In genomic region chr12:91053951-91054715, GRCh38 we compare ENCODE assay signal across 13 cellular contexts.
DNase-seq lines count a peak whose midpoint lies in the region; ATAC-seq and TF ChIP-seq lines count a peak whose summit lies in the region.
"Had no signal": no experiment of that assay in that cellular context is flagged by ENCODE, and none has a peak within 500 bp of the region (broad histone marks: within the 10 kb centered on the region; RNA-seq: fewer than 3 reads in every experiment).

No MANE protein-coding gene starts in this region.

- TF ChIP-seq CTCF in foreskin fibroblast (IDR thresholded peaks at IDR 0.05; ENCODE audit: low read depth, low read length), result no peak

- DNase-seq in NCI-H1417 (lab: John Stamatoyannopoulos, UW), result peak in 2 of 3 experiments; percentile 5 to 39
- no peak for DNase-seq in NCI-H1417 treated with DMSO at 0.1 percent for 48 hours (lab: John Stamatoyannopoulos, UW)
- peak; percentile 89 for DNase-seq in adipocyte (ENCODE audit: low read depth)
- DNase-seq in foreskin fibroblast, result peak; percentile 14 to 71
- peak; percentile 73 for DNase-seq in stromal cell of bone marrow (ENCODE audit: low read depth)
- no peak for DNase-seq in COLO829 (ENCODE audit: low spot score)
- no peak for DNase-seq in activated T-cell treated with anti-CD3 and anti-CD28 coated beads, Interleukin-2, amount 50 U/mL, for 1 hour
- DNase-seq: GF-D8, OCI-M1 had no signal

- no peaks in the 10 kb centered on the region for H3K9me3 ChIP-seq in adipocyte (ENCODE audit: control insufficient read depth, low read length)
- H3K9me3 ChIP-seq: A549, ascending aorta had no signal

- H3K27me3 ChIP-seq in adipocyte (replicated peaks; ENCODE audit: control insufficient read depth, insufficient read depth, low read length), result no peaks in the 10 kb centered on the region
- H3K27me3 ChIP-seq: ascending aorta had no signal

- no peaks in the 10 kb centered on the region for H3K36me3 ChIP-seq in adipocyte (ENCODE audit: control insufficient read depth, insufficient read depth, low read length, severe bottlenecking)
- H3K36me3 ChIP-seq: ascending aorta had no signal

- no peak overlapping the region for H3K4me3 ChIP-seq in adipocyte (ENCODE audit: low read length)
- H3K4me3 ChIP-seq in foreskin fibroblast (ENCODE audit: low read depth in 1 of 2, low read length in 2 of 2), result no peak overlapping the region
- H3K4me3 ChIP-seq: A549, ascending aorta, lung had no signal

- ATAC-seq in GM21367 (IDR thresholded peaks at IDR 0.05; ENCODE audit: unreplicated experiment), result no peak
- ATAC-seq: A549 had no signal

- H3K9ac ChIP-seq in adipocyte (ENCODE audit: low read length), result no peak overlapping the region

- peaks cover 12% of the 10 kb centered on the region for H3K4me1 ChIP-seq in adipocyte (ENCODE audit: control insufficient read depth, insufficient read depth, low read length)
- H3K4me1 ChIP-seq: A549, ascending aorta had no signal

Comparison
In these comparisons a context has a peak if more than half of its experiments do, and no peak if none do; other contexts are left out.
1. DNase-seq: peak in NCI-H1417 (2 of 3), adipocyte (single experiment), foreskin fibroblast (2 of 2) and stromal cell of bone marrow (single experiment); none in NCI-H1417 treated with DMSO at 0.1 percent for 48 hours (single experiment), COLO829 (single experiment) and activated T-cell treated with anti-CD3 and anti-CD28 coated beads, Interleukin-2, amount 50 U/mL, for 1 hour (single experiment).